10 cellular contexts compared by ENCODE assay signal in the genomic region with DNA sequence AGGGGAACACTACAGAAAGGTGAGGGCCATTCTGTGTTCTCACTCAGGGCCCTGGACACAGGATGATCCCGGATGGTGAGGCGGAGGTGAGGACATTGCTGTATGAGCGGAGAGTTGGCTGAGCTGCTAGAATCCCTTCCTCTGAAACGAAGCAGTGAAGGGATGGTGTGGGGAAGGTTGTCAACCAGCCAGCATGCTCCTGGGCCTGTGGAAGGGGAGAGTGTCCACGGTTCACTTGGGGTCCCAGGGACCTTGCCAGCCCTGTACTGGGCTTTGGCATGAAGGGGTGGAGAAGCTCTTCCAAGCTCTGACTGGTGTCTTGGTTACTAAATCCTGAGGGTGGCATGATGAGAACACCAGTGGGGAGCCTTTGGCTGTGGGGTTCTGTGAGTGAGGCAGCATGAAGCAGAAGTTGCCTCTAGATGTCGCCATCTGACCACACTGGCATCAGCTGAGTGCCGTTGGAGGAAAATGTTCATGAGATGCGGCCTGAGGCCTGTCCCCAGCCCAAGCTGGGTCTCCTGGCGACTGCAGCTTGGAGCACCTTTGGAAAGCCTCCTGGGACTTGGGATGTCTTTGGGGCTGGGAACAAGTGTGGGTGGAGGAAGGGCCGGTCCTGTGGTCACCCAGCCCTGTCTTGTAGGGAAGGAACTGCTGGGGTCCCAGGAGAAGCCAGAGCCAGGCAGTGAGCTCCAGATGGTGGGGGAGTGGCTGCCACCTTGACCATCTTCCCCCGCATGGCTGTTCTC. TPM values are rescaled to one million over a fixed set of nuclear protein-coding genes. Genes with fewer than 3 reads are reported as not detected.
DNase-seq lines count a peak whose midpoint lies in the region; ATAC-seq and TF ChIP-seq lines count a peak whose summit lies in the region.
"Had no signal": no experiment of that assay in that cellular context is flagged by ENCODE, and none has a peak within 500 bp of the region (broad histone marks: within the 10 kb centered on the region; RNA-seq: fewer than 3 reads in every experiment).

No MANE protein-coding gene starts in this region.

- peak; percentile 16 to 60 (median 56) for DNase-seq in CD8-positive, alpha-beta T cell
- DNase-seq in NCI-H2107 (lab: John Stamatoyannopoulos, UW) (peak; percentile 26), kidney tubule cell (ENCODE audit: low spot score) (peak; percentile 79)
- DNase-seq in central memory CD8-positive, alpha-beta T cell (ENCODE audit: low spot score in 2 of 2), result peak in 1 of 2 donors; percentile 23
- DNase-seq in stimulated activated CD4-positive, alpha-beta T cell treated with anti-CD3 and anti-CD28 coated beads, Interleukin-4, amount 100 ng/mL, for 24 hours, result peak; percentile 66

- H3K27me3 Mint-ChIP-seq in CD8-positive, alpha-beta T cell (ENCODE audit: low read depth), result no peaks in the 10 kb centered on the region
- no peaks in the 10 kb centered on the region for H3K27me3 Mint-ChIP-seq in central memory CD8-positive, alpha-beta T cell

- ATAC-seq in CD8-positive, alpha-beta T cell, result peak; percentile 94
- ATAC-seq in GM21526 (IDR thresholded peaks at IDR 0.05; ENCODE audit: low FRiP score, unreplicated experiment) (peak; percentile 56), HG02678 (IDR thresholded peaks at IDR 0.05; ENCODE audit: unreplicated experiment) (no peak)
- ATAC-seq in central memory CD8-positive, alpha-beta T cell (replicated peaks; ENCODE audit: extremely low read depth, poor library complexity, severe bottlenecking), result peak; percentile 65

- H3K36me3 ChIP-seq in CD8-positive, alpha-beta T cell (ENCODE audit: insufficient read depth, low read length), result no peaks in the 10 kb centered on the region

- H3K27ac Mint-ChIP-seq in CD8-positive, alpha-beta T cell, result no peak overlapping the region
- H3K27ac Mint-ChIP-seq in central memory CD8-positive, alpha-beta T cell (ENCODE audit: low read depth), result no peak overlapping the region

- H3K27ac ChIP-seq in CD8-positive, alpha-beta T cell (ENCODE audit: low read depth, low read length), result no peak overlapping the region
- no peak overlapping the region for H3K27ac ChIP-seq in VCaP

- CTCF ChIA-PET in CD8-positive, alpha-beta T cell (lab: Charles Lee), result interaction anchor here (0.5 to 3.2 kb wide), 19 partner anchors 9 to 972 kb away, joined by 3 to 11 read pairs (median 4); no protein-coding TSS in a partner anchor

- H3K9me3 Mint-ChIP-seq in CD8-positive, alpha-beta T cell, result no peaks in the 10 kb centered on the region
- no peaks in the 10 kb centered on the region for H3K9me3 Mint-ChIP-seq in central memory CD8-positive, alpha-beta T cell

- no peaks in the 10 kb centered on the region for H3K27me3 ChIP-seq in CD8-positive, alpha-beta T cell (ENCODE audit: insufficient read depth, low read length)

- no peak overlapping the region for H3K4me3 Mint-ChIP-seq in CD8-positive, alpha-beta T cell
- no peak overlapping the region for H3K4me3 Mint-ChIP-seq in central memory CD8-positive, alpha-beta T cell

- peaks cover 3% of the 10 kb centered on the region for H3K4me1 ChIP-seq in CD8-positive, alpha-beta T cell (ENCODE audit: insufficient read depth, low read length)

- no peaks in the 10 kb centered on the region for H3K36me3 Mint-ChIP-seq in CD8-positive, alpha-beta T cell
- H3K36me3 Mint-ChIP-seq in central memory CD8-positive, alpha-beta T cell (ENCODE audit: insufficient read depth), result peaks cover 5% of the 10 kb centered on the region

- intact Hi-C loops in CD8-positive, alpha-beta T cell (cut with DNase I, micrococcal nuclease), result loop anchor here in 1 of 2 experiments (2.0 kb wide), 2 partner anchors 30 to 60 kb away; a partner anchor contains a TSS

- no peak overlapping the region for H3K4me3 ChIP-seq in CD8-positive, alpha-beta T cell (ENCODE audit: low read depth, low read length)

- POLR2A ChIA-PET in CD8-positive, alpha-beta T cell (lab: Charles Lee), result no interaction called here

- H3K9me3 ChIP-seq in CD8-positive, alpha-beta T cell (ENCODE audit: low read length), result no peaks in the 10 kb centered on the region

- peaks cover 3% of the 10 kb centered on the region for H3K4me1 Mint-ChIP-seq in CD8-positive, alpha-beta T cell (ENCODE audit: low read depth)
- peaks cover 8% of the 10 kb centered on the region for H3K4me1 Mint-ChIP-seq in central memory CD8-positive, alpha-beta T cell

- TF ChIP-seq CTCF in CD8-positive, alpha-beta T cell (IDR thresholded peaks at IDR 0.05), result peak; percentile 49
- TF ChIP-seq CTCF in VCaP (conservative IDR thresholded peaks at IDR 0.05), result peak; percentile 79

RNA-seq across cellular contexts. Expression of a gene that starts 14.8 kb away (rescaled TPM):
- total RNA-seq in CD8-positive, alpha-beta T cell, result 1 to 10 TPM; 5.1 to 6.1 TPM

RNA-seq across cellular contexts. Expression of a gene that starts 23.6 kb away (rescaled TPM):
- total RNA-seq in CD8-positive, alpha-beta T cell, result not detected
- total RNA-seq: T-helper 2 cell treated with Interferon-gamma antibody and Interleukin-4, amounts not matched to agents 100 ng/mL and 5 ng/mL, for 36 hours; urinary bladder had no signal

RNA-seq across cellular contexts. Expression of a gene that starts 30.2 kb away (rescaled TPM):
- under 1 TPM; 0.67 to 0.76 TPM for total RNA-seq in CD8-positive, alpha-beta T cell

RNA-seq across cellular contexts. Expression of a gene that starts 39.1 kb away (rescaled TPM):
- total RNA-seq in CD8-positive, alpha-beta T cell, result 10 to 100 TPM; 55.0 to 58.2 TPM

RNA-seq across cellular contexts. Expression of a gene that starts 40.2 kb away (rescaled TPM):
- 10 to 100 TPM; 62.9 to 67.0 TPM for total RNA-seq in CD8-positive, alpha-beta T cell
